ENCODE assay signal across 19 cellular contexts in the genomic region with DNA sequence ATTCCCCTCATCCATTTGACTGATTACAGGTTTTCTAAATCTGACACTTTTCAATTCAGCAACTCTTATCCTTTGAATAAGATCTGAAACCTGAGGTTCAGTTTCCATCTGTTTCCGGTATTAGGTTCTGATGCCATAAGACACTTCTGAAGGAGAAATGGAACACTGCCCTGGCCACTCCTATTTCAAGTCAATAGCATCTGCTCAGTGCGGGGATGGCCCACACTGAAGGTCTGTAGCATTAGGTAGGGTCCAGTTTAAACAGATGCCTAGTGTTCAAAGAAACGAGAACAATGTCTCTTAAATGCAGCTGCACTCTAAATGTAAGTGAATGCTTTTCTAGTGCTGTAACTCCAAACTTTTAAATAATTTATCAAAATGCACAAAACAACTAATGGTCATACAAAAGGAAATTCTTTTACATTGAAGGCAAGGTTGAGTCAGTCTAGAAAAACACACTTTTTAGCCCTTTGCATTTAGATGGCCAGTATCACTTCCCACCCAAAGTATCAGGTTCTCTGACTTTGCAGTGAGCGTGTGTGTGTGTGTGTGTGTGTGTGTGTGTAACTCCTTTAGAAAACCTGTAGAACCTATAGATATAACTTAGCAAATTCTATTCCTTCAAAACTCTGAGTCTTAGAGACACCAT.
DNase-seq lines count a peak whose midpoint lies in the region; ATAC-seq and TF ChIP-seq lines count a peak whose summit lies in the region.
"Had no signal": no experiment of that assay in that cellular context is flagged by ENCODE, and none has a peak within 500 bp of the region (broad histone marks: within the 10 kb centered on the region; RNA-seq: fewer than 3 reads in every experiment).

No MANE protein-coding gene starts in this region.

- H3K36me3 Mint-ChIP-seq in CD4-positive, CD25-positive, alpha-beta regulatory T cell = peaks cover 14% of the 10 kb centered on the region
- peaks cover 3 to 10% (median 5%) of the 10 kb centered on the region in 3 donors for H3K36me3 Mint-ChIP-seq in immature natural killer cell
- H3K36me3 Mint-ChIP-seq: naive B cell had no signal

- peaks cover 16% of the 10 kb centered on the region for H3K36me3 ChIP-seq in CD4-positive, CD25-positive, alpha-beta regulatory T cell (ENCODE audit: control insufficient read depth, insufficient read depth, low read length)
- H3K36me3 ChIP-seq in WERI-Rb-1 (no peaks in the 10 kb centered on the region), SJCRH30 (no peaks in the 10 kb centered on the region)

- no peak for ATAC-seq in CD4-positive, CD25-positive, alpha-beta regulatory T cell (ENCODE audit: low read depth in 2 of 2)
- ATAC-seq in GM18520 (IDR thresholded peaks at IDR 0.05; ENCODE audit: unreplicated experiment) (no peak), HG02759 (IDR thresholded peaks at IDR 0.05; ENCODE audit: unreplicated experiment) (no peak)

- H3K27ac Mint-ChIP-seq in CD4-positive, CD25-positive, alpha-beta regulatory T cell = peak overlapping the region in 2 of 3 donors; percentile 12 to 49
- H3K27ac Mint-ChIP-seq in immature natural killer cell = peak overlapping the region; percentile 5 to 67 (median 51)
- H3K27ac Mint-ChIP-seq: activated T-helper 1 cell treated with anti-CD3 and anti-CD28 coated beads, Interleukin-12 subunit alpha, Interleukin-12 subunit beta, Interleukin-2, Interleukin-4 antibody, amounts not matched to agents 30 ng/mL and 10 ng/mL and 1 ng/mL, durations not matched to agents 14 hours and 24 hours and 36 hours had no signal

- H3K9me3 ChIP-seq in CD4-positive, CD25-positive, alpha-beta regulatory T cell (ENCODE audit: control insufficient read depth in 2 of 2, low read length in 2 of 2) = no peaks in the 10 kb centered on the region
- no peaks in the 10 kb centered on the region for H3K9me3 ChIP-seq in WERI-Rb-1 (ENCODE audit: severe bottlenecking)
- H3K9me3 ChIP-seq in SJCRH30 (replicated peaks) = no peaks in the 10 kb centered on the region

- H3K4me1 ChIP-seq in CD4-positive, CD25-positive, alpha-beta regulatory T cell (ENCODE audit: control insufficient read depth, insufficient read depth, low read length, poor library complexity, severe bottlenecking) = no peaks in the 10 kb centered on the region
- no peaks in the 10 kb centered on the region for H3K4me1 ChIP-seq in SJCRH30

- H3K4me3 ChIP-seq in CD4-positive, CD25-positive, alpha-beta regulatory T cell (ENCODE audit: low read depth, low read length) = no peak overlapping the region
- H3K4me3 ChIP-seq in WERI-Rb-1 (ENCODE audit: low read depth, low read length) = no peak overlapping the region
- no peak overlapping the region for H3K4me3 ChIP-seq in SJCRH30
- H3K4me3 ChIP-seq: lung had no signal

- no peak overlapping the region for H3K27ac ChIP-seq in CD4-positive, CD25-positive, alpha-beta regulatory T cell (ENCODE audit: insufficient read depth, low read length, poor library complexity, severe bottlenecking)
- H3K27ac ChIP-seq in WERI-Rb-1 = peak overlapping the region; percentile 52
- no peak overlapping the region for H3K27ac ChIP-seq in SJCRH30

- DNase-seq in CD4-positive, CD25-positive, alpha-beta regulatory T cell = no peak
- DNase-seq in MV-4-11 (lab: John Stamatoyannopoulos, UW) (peak; percentile 39), WERI-Rb-1 (peak; percentile 60), immature natural killer cell (no peak), cardiac septum (ENCODE audit: low spot score) (no peak), SJCRH30 (no peak)
- DNase-seq: activated CD4-positive, CD25-positive, alpha-beta regulatory T cell; caudate nucleus; effector CD4-positive, alpha-beta T cell; EL; H9; islet precursor cell; naive B cell; posterior cingulate gyrus; stimulated activated CD4-positive, alpha-beta T cell treated with anti-CD3 and anti-CD28 coated beads, Interleukin-4, amount 100 ng/mL, for 24 hours had no signal

- peaks cover 25 to 48% (median 42%) of the 10 kb centered on the region in 4 donors for H3K4me1 Mint-ChIP-seq in CD4-positive, CD25-positive, alpha-beta regulatory T cell
- H3K4me1 Mint-ChIP-seq in immature natural killer cell = peaks cover 65 to 87% of the 10 kb centered on the region in 2 donors

- TF ChIP-seq CTCF in WERI-Rb-1 (IDR thresholded peaks at IDR 0.05; ENCODE audit: low read depth, low read length) = no peak

- H3K9me3 Mint-ChIP-seq in CD4-positive, CD25-positive, alpha-beta regulatory T cell = peaks cover 0 to 2% (median 0%) of the 10 kb centered on the region in 7 donors
- H3K9me3 Mint-ChIP-seq in immature natural killer cell = no peaks in the 10 kb centered on the region
- H3K9me3 Mint-ChIP-seq: activated T-helper 1 cell treated with anti-CD3 and anti-CD28 coated beads, Interleukin-12 subunit alpha, Interleukin-12 subunit beta, Interleukin-2, Interleukin-4 antibody, amounts not matched to agents 30 ng/mL and 10 ng/mL and 1 ng/mL, durations not matched to agents 14 hours and 24 hours and 36 hours; H9; naive B cell had no signal

- intact Hi-C loops in cardiac septum (cut with DNase I) = no loop called here

- H3K4me3 Mint-ChIP-seq in CD4-positive, CD25-positive, alpha-beta regulatory T cell = no peak overlapping the region
- no peak overlapping the region for H3K4me3 Mint-ChIP-seq in immature natural killer cell
- H3K4me3 Mint-ChIP-seq: activated T-helper 1 cell treated with anti-CD3 and anti-CD28 coated beads, Interleukin-12 subunit alpha, Interleukin-12 subunit beta, Interleukin-2, Interleukin-4 antibody, amounts not matched to agents 30 ng/mL and 10 ng/mL and 1 ng/mL, durations not matched to agents 14 hours and 24 hours and 36 hours; H9; naive B cell had no signal

- H3K27me3 ChIP-seq in CD4-positive, CD25-positive, alpha-beta regulatory T cell (ENCODE audit: control insufficient read depth, insufficient read depth, low read length) = no peaks in the 10 kb centered on the region
- no peaks in the 10 kb centered on the region for H3K27me3 ChIP-seq in WERI-Rb-1 (ENCODE audit: insufficient read depth, low read depth, severe bottlenecking)
- H3K27me3 ChIP-seq in SJCRH30 = no peaks in the 10 kb centered on the region

- H3K27me3 Mint-ChIP-seq in CD4-positive, CD25-positive, alpha-beta regulatory T cell = no peaks in the 10 kb centered on the region
- peaks cover 0 to 2% (median 1%) of the 10 kb centered on the region in 3 donors for H3K27me3 Mint-ChIP-seq in immature natural killer cell (ENCODE audit: low read depth in 3 of 3)
- H3K27me3 Mint-ChIP-seq: naive B cell had no signal

Comparison
In these comparisons a context has a peak if more than half of its experiments do, and no peak if none do; other contexts are left out.
1. DNase-seq: peak in MV-4-11 (single experiment) and WERI-Rb-1 (single experiment); none in CD4-positive, CD25-positive, alpha-beta regulatory T cell (0 of 3), immature natural killer cell (0 of 3), cardiac septum (single experiment) and SJCRH30 (0 of 2).